Comparison of ENCODE assay signal across 15 cellular contexts in genomic region chr10:73043766-73044377, GRCh38. TPM values are rescaled to one million over a fixed set of nuclear protein-coding genes. Genes with fewer than 3 reads are reported as not detected.
DNase-seq lines count a peak whose midpoint lies in the region; ATAC-seq and TF ChIP-seq lines count a peak whose summit lies in the region.
"Had no signal": no experiment of that assay in that cellular context is flagged by ENCODE, and none has a peak within 500 bp of the region (broad histone marks: within the 10 kb centered on the region; RNA-seq: fewer than 3 reads in every experiment).

No MANE protein-coding gene starts in this region.

- no peaks in the 10 kb centered on the region for H3K9me3 ChIP-seq in A673 (ENCODE audit: low read depth, low read length, poor library complexity, severe bottlenecking)
- H3K9me3 ChIP-seq in PC-3 (ENCODE audit: low read length): no peaks in the 10 kb centered on the region
- H3K9me3 ChIP-seq in aorta (ENCODE audit: control insufficient read depth, low read length): no peaks in the 10 kb centered on the region

- H3K27ac ChIP-seq in A673 (ENCODE audit: low read depth, low read length, poor library complexity, severe bottlenecking): peak overlapping the region; percentile 52
- H3K27ac ChIP-seq in PC-3 (ENCODE audit: low read length): peak overlapping the region; percentile 77
- H3K27ac ChIP-seq in coronary artery: peak overlapping the region; percentile 1 to 38
- H3K27ac ChIP-seq in mesendoderm (ENCODE audit: low read depth, low read length): no peak overlapping the region
- H3K27ac ChIP-seq in aorta (ENCODE audit: low read depth in 1 of 2, low read length in 2 of 2): no peak overlapping the region

- TF ChIP-seq CTCF in A673 (conservative IDR thresholded peaks at IDR 0.05; ENCODE audit: low read depth, low read length): no peak
- TF ChIP-seq CTCF in PC-3 (conservative IDR thresholded peaks at IDR 0.05; ENCODE audit: low read depth, low read length): no peak
- no peak for TF ChIP-seq CTCF in coronary artery (IDR thresholded peaks at IDR 0.05)

- peaks cover 100% of the 10 kb centered on the region for H3K36me3 Mint-ChIP-seq in stimulated activated effector memory CD8-positive, alpha-beta T cell treated with anti-CD3 and anti-CD28 coated beads, Interleukin-12 subunit alpha, Interleukin-12 subunit beta, amount 100 ng/mL, for 72 hours

- no peak overlapping the region for H2BK15ac ChIP-seq in mesendoderm (replicated peaks; ENCODE audit: low read depth)

- H4K5ac ChIP-seq in mesendoderm (ENCODE audit: low read length): no peak overlapping the region

- H3F3A ChIP-seq in PC-3 (ENCODE audit: low read length, unreplicated experiment): peaks cover 30% of the 10 kb centered on the region

- H3K4me3 Mint-ChIP-seq in stimulated activated effector memory CD8-positive, alpha-beta T cell treated with anti-CD3 and anti-CD28 coated beads, Interleukin-12 subunit alpha, Interleukin-12 subunit beta, amount 100 ng/mL, for 72 hours: no peak overlapping the region

- H3K9ac ChIP-seq in PC-3 (ENCODE audit: low read length): peak overlapping the region; percentile 68
- no peak overlapping the region for H3K9ac ChIP-seq in mesendoderm (ENCODE audit: low read length)

- intact Hi-C loops in A673 (cut with micrococcal nuclease; ENCODE audit: unreplicated experiment): no loop called here
- intact Hi-C loops in PC-3 (cut with micrococcal nuclease): loop anchor here (1.0 to 5.0 kb wide), 4 partner anchors 25 to 218 kb away; no protein-coding TSS in a partner anchor
- intact Hi-C loops in aorta (cut with DNase I): no loop called here

- DNase-seq in A673 (ENCODE audit: low spot score): no peak
- DNase-seq in PC-3: no peak
- no peak for DNase-seq in coronary artery (ENCODE audit: low spot score)
- DNase-seq in mesendoderm: peak; percentile 33
- no peak for DNase-seq in stimulated activated effector memory CD8-positive, alpha-beta T cell treated with anti-CD3 and anti-CD28 coated beads, Interleukin-12 subunit alpha, Interleukin-12 subunit beta, amount 100 ng/mL, for 72 hours (ENCODE audit: low spot score in 2 of 2)
- no peak for DNase-seq in NCI-H1436 (lab: John Stamatoyannopoulos, UW)
- DNase-seq in aorta: no peak
- DNase-seq: AML-193; cerebellar nuclear complex; DMS153; Kasumi-1; NK-92 treated with Interleukin-12 subunit alpha and Interleukin-12 subunit beta, amount 100 ng/mL, for 24 hours; SIG-M5; stimulated activated CD4-positive, alpha-beta T cell treated with anti-CD3 and anti-CD28 coated beads, Interleukin-2, amount 100 ng/mL, for 48 hours had no signal

- H3K56ac ChIP-seq in mesendoderm (ENCODE audit: low read length): no peak overlapping the region

- peak overlapping the region; percentile 57 for H3K4me2 ChIP-seq in PC-3 (ENCODE audit: low read length)
- no peak overlapping the region for H3K4me2 ChIP-seq in mesendoderm (ENCODE audit: low read length)

- H3K23ac ChIP-seq in mesendoderm (ENCODE audit: low read length): peak overlapping the region; percentile 74

- no peak overlapping the region for H4K8ac ChIP-seq in mesendoderm (ENCODE audit: low read depth, low read length)

- H3K27ac Mint-ChIP-seq in stimulated activated effector memory CD8-positive, alpha-beta T cell treated with anti-CD3 and anti-CD28 coated beads, Interleukin-12 subunit alpha, Interleukin-12 subunit beta, amount 100 ng/mL, for 72 hours: no peak overlapping the region

- peak overlapping the region; percentile 7 for H2AFZ ChIP-seq in PC-3 (ENCODE audit: low read length)

- H2BK5ac ChIP-seq in mesendoderm (ENCODE audit: low read length): no peak overlapping the region

- no peaks in the 10 kb centered on the region for H3K9me2 ChIP-seq in PC-3 (replicated peaks; ENCODE audit: low read length)

- no peak overlapping the region for H2BK120ac ChIP-seq in mesendoderm (ENCODE audit: low read depth, low read length)

- H3K79me2 ChIP-seq in PC-3 (ENCODE audit: low read length) (peaks cover 24% of the 10 kb centered on the region; the same call in 1 of the 2 replicates), mesendoderm (ENCODE audit: control insufficient read depth, insufficient read depth, low read length) (no peaks in the 10 kb centered on the region)

- no peaks in the 10 kb centered on the region for H3K9me3 Mint-ChIP-seq in stimulated activated effector memory CD8-positive, alpha-beta T cell treated with anti-CD3 and anti-CD28 coated beads, Interleukin-12 subunit alpha, Interleukin-12 subunit beta, amount 100 ng/mL, for 72 hours

- POLR2A ChIA-PET in A673 (lab: Charles Lee; ENCODE audit: low non-redundant PET) (interaction anchor here (0.7 kb wide), 1 partner anchor 209 kb away, joined by 3 read pairs; no protein-coding TSS in a partner anchor), PC-3 (lab: Charles Lee; ENCODE audit: unreplicated experiment) (interaction anchor here (0.6 to 1.5 kb wide), 9 partner anchors 24 to 184 kb away, joined by 3 to 9 read pairs (median 5); no protein-coding TSS in a partner anchor)

- no peaks in the 10 kb centered on the region for H3K27me3 ChIP-seq in A673 (replicated peaks; ENCODE audit: insufficient read depth, low read depth, low read length, poor library complexity)
- no peaks in the 10 kb centered on the region for H3K27me3 ChIP-seq in PC-3 (ENCODE audit: low read length)
- H3K27me3 ChIP-seq in mesendoderm (ENCODE audit: insufficient read depth, low read length, poor library complexity): no peaks in the 10 kb centered on the region
- no peaks in the 10 kb centered on the region for H3K27me3 ChIP-seq in aorta (ENCODE audit: control insufficient read depth in 1 of 2, insufficient read depth in 2 of 2, low read length in 1 of 2)

- no peaks in the 10 kb centered on the region for H4K20me1 ChIP-seq in PC-3 (ENCODE audit: low read length)

- BruUV-seq in A673 (replicated peaks; lab: Mats Ljungman, UMichigan): no TSS peak
- TSS peak; percentile 57 for BruUV-seq in PC-3 (replicated peaks; lab: Mats Ljungman, UMichigan)

- H3K4me1 Mint-ChIP-seq in stimulated activated effector memory CD8-positive, alpha-beta T cell treated with anti-CD3 and anti-CD28 coated beads, Interleukin-12 subunit alpha, Interleukin-12 subunit beta, amount 100 ng/mL, for 72 hours: peaks cover 6% of the 10 kb centered on the region

- no peak overlapping the region for H3K4ac ChIP-seq in mesendoderm (ENCODE audit: low read depth, low read length)

- CTCF ChIA-PET in A673 (lab: Charles Lee) (no interaction called here), PC-3 (lab: Charles Lee) (interaction anchor here (0.6 to 1.5 kb wide), 2 partner anchors 17 to 24 kb away, joined by 5 to 7 read pairs; no protein-coding TSS in a partner anchor)

- H3K79me1 ChIP-seq in mesendoderm (ENCODE audit: low read length): no peaks in the 10 kb centered on the region

- no peak overlapping the region for H3K4me3 ChIP-seq in A673 (ENCODE audit: low read depth, low read length, poor library complexity, severe bottlenecking)
- H3K4me3 ChIP-seq in PC-3 (ENCODE audit: low read length): peak overlapping the region; percentile 30
- no peak overlapping the region for H3K4me3 ChIP-seq in coronary artery
- H3K4me3 ChIP-seq in mesendoderm (ENCODE audit: low read length): no peak overlapping the region
- no peak overlapping the region for H3K4me3 ChIP-seq in aorta (ENCODE audit: low read length in 2 of 2)

- H3K4me1 ChIP-seq in A673 (ENCODE audit: insufficient read depth, low read length, poor library complexity, severe bottlenecking) (peaks cover 23% of the 10 kb centered on the region), PC-3 (ENCODE audit: insufficient read depth, low read length) (peaks cover 70% of the 10 kb centered on the region), mesendoderm (ENCODE audit: control insufficient read depth, low read depth, low read length) (peaks cover 5% of the 10 kb centered on the region), aorta (ENCODE audit: control insufficient read depth in 1 of 2, insufficient read depth in 2 of 2, low read length in 2 of 2) (no peaks in the 10 kb centered on the region)

- no peak overlapping the region for H3K18ac ChIP-seq in mesendoderm (ENCODE audit: low read length)

- H3K36me3 ChIP-seq in A673 (ENCODE audit: insufficient read depth, low read length, poor library complexity, severe bottlenecking) (peaks cover 12% of the 10 kb centered on the region), PC-3 (ENCODE audit: low read depth, low read length) (peaks cover 44% of the 10 kb centered on the region), mesendoderm (ENCODE audit: control insufficient read depth, insufficient read depth, low read length) (no peaks in the 10 kb centered on the region), aorta (ENCODE audit: control insufficient read depth in 1 of 2, insufficient read depth in 2 of 2, low read length in 1 of 2) (no peaks in the 10 kb centered on the region)

- no peak overlapping the region for H2AK5ac ChIP-seq in mesendoderm (ENCODE audit: low read length)

- ATAC-seq in PC-3 (no peak), GM21390 (IDR thresholded peaks at IDR 0.05; ENCODE audit: unreplicated experiment) (no peak), aorta (ENCODE audit: low FRiP score) (no peak)
- no peak for ATAC-seq in stimulated activated effector memory CD8-positive, alpha-beta T cell treated with anti-CD3 and anti-CD28 coated beads, Interleukin-12 subunit alpha, Interleukin-12 subunit beta, amount 100 ng/mL, for 72 hours

- WGBS in mesendoderm (ENCODE audit: extremely low coverage, insufficient coverage, low lambda C conversion rate): no CpG with 5 or more reads among the region's 2 CpGs
- WGBS in aorta, 2 donors: 29 to 34% methylated on average over 2 of the region's 2 CpGs

RNA-seq across cellular contexts. Expression of gene P4HA1, which starts 52.8 kb away (rescaled TPM):
- 31.6 and 36.5 TPM in 2 replicates for total RNA-seq in A673 (2021)
- total RNA-seq in PC-3 (2014; rRNA removed): 164 and 181 TPM in 2 replicates
- 29.6 TPM for polyA plus RNA-seq in mesendoderm (2013, experiment 1 of 2)
- polyA plus RNA-seq in mesendoderm (2013, experiment 2 of 2): 28.6 TPM
- total RNA-seq in aorta: 10 to 100 TPM; 43.5 to 72.5 TPM
- polyA plus RNA-seq in aorta: 10 to 100 TPM; 10.6 to 13.8 TPM

Comparison
In these comparisons a context has a peak if more than half of its experiments do, and no peak if none do; other contexts are left out.
1. H3K27ac ChIP-seq: peak in A673 (single experiment), PC-3 (single experiment) and coronary artery (2 of 2); none in mesendoderm (single experiment) and aorta (0 of 2).